ENCODE assay signal across 24 cellular contexts in the genomic region with DNA sequence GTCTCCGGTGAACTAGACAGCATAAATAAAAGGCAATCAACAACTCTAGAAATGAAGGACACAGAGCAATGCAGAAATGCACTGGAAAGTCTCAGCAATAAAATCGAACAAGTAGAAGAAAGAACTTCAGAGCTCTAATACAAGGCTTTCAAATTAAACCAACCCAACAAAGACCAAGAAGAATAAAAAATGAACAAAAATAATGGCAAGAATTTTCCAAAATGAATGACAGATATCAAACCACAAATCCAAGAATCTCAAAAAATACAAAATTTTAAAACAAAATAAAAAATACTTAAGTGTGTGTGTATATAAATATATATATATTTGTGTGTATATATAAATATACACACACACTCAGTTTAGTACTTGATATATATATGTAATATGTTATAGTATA.
"Had no signal": no experiment of that assay in that cellular context is flagged by ENCODE, and none has a peak within 500 bp of the region (broad histone marks: within the 10 kb centered on the region; RNA-seq: fewer than 3 reads in every experiment).

No MANE protein-coding gene starts in this region.

- ATAC-seq: effector memory CD8-positive, alpha-beta T cell; esophagus mucosa; gastroesophageal sphincter; heart left ventricle; left cardiac atrium; left lung; left ventricle myocardium superior; lower lobe of right lung; mucosa of descending colon had no signal

- FAIRE-seq: islet of Langerhans had no signal

- H3K4me2 ChIP-seq: hepatocyte had no signal

- H3K27me3 ChIP-seq: colonic mucosa, esophagus squamous epithelium, gastroesophageal sphincter, heart left ventricle, hepatocyte, left lung had no signal

- H3K79me2 ChIP-seq: hepatocyte had no signal

- DNase-seq: colonic mucosa; cortex of kidney; effector CD8-positive, alpha-beta T cell; effector memory CD8-positive, alpha-beta T cell; endodermal cell; erythroblast; esophagus squamous epithelium; foreskin fibroblast; foreskin melanocyte; heart left ventricle; hypothalamus; immature natural killer cell; left cardiac atrium; left lung; left ventricle myocardium superior; lower lobe of right lung; mesenchymal stem cell; mucosa of descending colon; naive B cell had no signal

- H3K4me1 ChIP-seq: colonic mucosa, esophagus squamous epithelium, gastroesophageal sphincter, heart left ventricle, left lung, lower lobe of right lung had no signal

- H3K27ac ChIP-seq: colonic mucosa, epithelial cell of prostate, esophagus squamous epithelium, gastroesophageal sphincter, heart left ventricle, hepatocyte, left lung, lower lobe of right lung had no signal

- H3K9me3 ChIP-seq: colonic mucosa, esophagus squamous epithelium, lower lobe of right lung, mucosa of descending colon had no signal

- H2AFZ ChIP-seq: hepatocyte had no signal

- H3K36me3 ChIP-seq: colonic mucosa, esophagus squamous epithelium, gastroesophageal sphincter, heart left ventricle, left lung, lower lobe of right lung had no signal

- H3K4me3 ChIP-seq: colonic mucosa, esophagus squamous epithelium, gastroesophageal sphincter, heart left ventricle, hepatocyte, left lung, lower lobe of right lung, mucosa of descending colon had no signal
